25 cellular contexts compared by ENCODE assay signal in genomic region chr17:45034599-45034998, GRCh38. TPM values are rescaled to one million over a fixed set of nuclear protein-coding genes. Genes with fewer than 3 reads are reported as not detected.
DNase-seq lines count a peak whose midpoint lies in the region; ATAC-seq and TF ChIP-seq lines count a peak whose summit lies in the region.
"Had no signal": no experiment of that assay in that cellular context is flagged by ENCODE, and none has a peak within 500 bp of the region (broad histone marks: within the 10 kb centered on the region; RNA-seq: fewer than 3 reads in every experiment).

No MANE protein-coding gene starts in this region.

- H3K27me3 Mint-ChIP-seq in WTC11 (ENCODE audit: low read depth): no peaks in the 10 kb centered on the region
- no peaks in the 10 kb centered on the region for H3K27me3 Mint-ChIP-seq in central memory CD8-positive, alpha-beta T cell
- no peaks in the 10 kb centered on the region for H3K27me3 Mint-ChIP-seq in nephron (ENCODE audit: low read depth)
- H3K27me3 Mint-ChIP-seq: CD4-positive, alpha-beta memory T cell had no signal

- H3K4me1 Mint-ChIP-seq in WTC11: peaks cover 4% of the 10 kb centered on the region; the same call in 1 of the 2 replicates
- peaks cover 9% of the 10 kb centered on the region for H3K4me1 Mint-ChIP-seq in central memory CD8-positive, alpha-beta T cell
- H3K4me1 Mint-ChIP-seq in nephron: peaks cover 70% of the 10 kb centered on the region

- POLR2A ChIA-PET in WTC11 (lab: Charles Lee): no interaction called here

- H3K27ac Mint-ChIP-seq in WTC11: peak overlapping the region; percentile 88
- H3K27ac Mint-ChIP-seq in central memory CD8-positive, alpha-beta T cell (ENCODE audit: low read depth): peak overlapping the region; percentile 77
- H3K27ac Mint-ChIP-seq in nephron: peak overlapping the region; percentile 34 to 43 (median 35)

- CTCF ChIA-PET in WTC11 (lab: Charles Lee): interaction anchor here (0.9 to 1.9 kb wide), 3 partner anchors 12 to 114 kb away, joined by 3 to 5 read pairs (median 3); no protein-coding TSS in a partner anchor

- H3K36me3 Mint-ChIP-seq in WTC11 (peaks cover 27% of the 10 kb centered on the region), nephron (ENCODE audit: low read depth) (peaks cover 42% of the 10 kb centered on the region)
- peaks cover 12% of the 10 kb centered on the region for H3K36me3 Mint-ChIP-seq in central memory CD8-positive, alpha-beta T cell (ENCODE audit: insufficient read depth)

- DNase-seq in WTC11 (ENCODE audit: low spot score): no peak
- DNase-seq in central memory CD8-positive, alpha-beta T cell (ENCODE audit: low spot score in 2 of 2): no peak
- DNase-seq in stimulated activated naive CD8-positive, alpha-beta T cell treated with anti-CD3 and anti-CD28 coated beads, Interleukin-15, Interleukin-2, amounts not matched to agents 100 U/mL and 50 U/mL, for 24 hours: no peak
- DNase-seq in NCI-H446 (lab: John Stamatoyannopoulos, UW): no peak
- DNase-seq: C1 segment of cervical spinal cord; CD4-positive, alpha-beta memory T cell; COR-L47; GOT3; Kasumi-1; NCI-H1092 treated with DMSO at 0.1 percent for 48 hours; NCI-H1436; NCI-H187; NCI-H2081 treated with DMSO at 0.1 percent for 48 hours; NCI-H2171; NCI-H226; NCI-H510A treated with DMSO at 0.1 percent for 48 hours; NCI-H82; NK-92 treated with Interleukin-12 subunit alpha and Interleukin-12 subunit beta, amount 100 ng/mL, for 24 hours; PC-3 had no signal

- TF ChIP-seq CTCF in WTC11 (IDR thresholded peaks at IDR 0.05): no peak
- TF ChIP-seq CTCF in nephron (IDR thresholded peaks at IDR 0.05; ENCODE audit: unreplicated experiment in 3 of 3): no peak

- ATAC-seq in WTC11: no peak
- no peak for ATAC-seq in central memory CD8-positive, alpha-beta T cell (replicated peaks; ENCODE audit: extremely low read depth, poor library complexity, severe bottlenecking)
- no peak for ATAC-seq in GM18909 (IDR thresholded peaks at IDR 0.05; ENCODE audit: poor library complexity, unreplicated experiment)
- ATAC-seq in stimulated activated naive CD8-positive, alpha-beta T cell treated with anti-CD3 and anti-CD28 coated beads, Interleukin-15, Interleukin-2, amounts not matched to agents 100 U/mL and 50 U/mL, for 24 hours: no peak
- ATAC-seq in HG03521 (IDR thresholded peaks at IDR 0.05; ENCODE audit: unreplicated experiment): no peak
- ATAC-seq: HCT116, HepG2, PC-3, Right ventricle myocardium inferior had no signal

- H3K4me3 Mint-ChIP-seq in WTC11 (no peak overlapping the region), nephron (peak overlapping the region in 1 of 3 experiments; percentile 18)
- no peak overlapping the region for H3K4me3 Mint-ChIP-seq in central memory CD8-positive, alpha-beta T cell

- H3K9me3 Mint-ChIP-seq in WTC11 (no peaks in the 10 kb centered on the region), nephron (no peaks in the 10 kb centered on the region)
- H3K9me3 Mint-ChIP-seq in central memory CD8-positive, alpha-beta T cell: no peaks in the 10 kb centered on the region
- H3K9me3 Mint-ChIP-seq: CD4-positive, alpha-beta memory T cell had no signal

TF ChIP-seq in WTC11, 78 proteins besides CTCF, POLR2A, EP300 and RAD21 (continues in another document):
- TF ChIP-seq AR (CRISPR knock-in tag; IDR thresholded peaks at IDR 0.05) (no peak), PREB (CRISPR knock-in tag; IDR thresholded peaks at IDR 0.05; ENCODE audit: borderline replicate concordance) (no peak), MLX (CRISPR knock-in tag; IDR thresholded peaks at IDR 0.05) (no peak), TP53 (CRISPR knock-in tag; IDR thresholded peaks at IDR 0.05) (no peak), ESRRA (CRISPR knock-in tag; IDR thresholded peaks at IDR 0.05; ENCODE audit: borderline replicate concordance) (no peak), NFATC4 (CRISPR knock-in tag; IDR thresholded peaks at IDR 0.05) (no peak), ZNF121 (CRISPR knock-in tag; IDR thresholded peaks at IDR 0.05) (no peak), NR2C2 (CRISPR knock-in tag; IDR thresholded peaks at IDR 0.05) (no peak), ZNF532 (CRISPR knock-in tag; IDR thresholded peaks at IDR 0.05; ENCODE audit: borderline replicate concordance) (no peak), ZNF416 (CRISPR knock-in tag; IDR thresholded peaks at IDR 0.05) (no peak), SOX15 (CRISPR knock-in tag; IDR thresholded peaks at IDR 0.05) (no peak), CREM (CRISPR knock-in tag; IDR thresholded peaks at IDR 0.05) (no peak), E2F5 (CRISPR knock-in tag; IDR thresholded peaks at IDR 0.05) (no peak), PRRX2 (CRISPR knock-in tag; IDR thresholded peaks at IDR 0.05) (no peak), ZNF219 (CRISPR knock-in tag; IDR thresholded peaks at IDR 0.05; ENCODE audit: borderline replicate concordance) (no peak), ZNF396 (CRISPR knock-in tag; IDR thresholded peaks at IDR 0.05; ENCODE audit: borderline replicate concordance) (no peak)

RNA-seq across cellular contexts. Expression of gene DCAKD, which starts 16.8 kb away (rescaled TPM):
- 57.7 to 59.2 TPM (median 58.7 TPM) in 3 replicates for total RNA-seq in WTC11 (2021)

RNA-seq across cellular contexts. Expression of gene NMT1, which starts 26.5 kb away (rescaled TPM):
- 152 to 162 TPM (median 153 TPM) in 3 replicates for total RNA-seq in WTC11 (2021)

Comparison
In these comparisons a context has a peak if more than half of its experiments do, and no peak if none do; other contexts are left out.
1. H3K27ac Mint-ChIP-seq: peak in every context shown above with its lines; median percentile 88 in WTC11; 77 in central memory CD8-positive, alpha-beta T cell; 35 in nephron.